Comparison of ENCODE assay signal across 31 cellular contexts in the genomic region with DNA sequence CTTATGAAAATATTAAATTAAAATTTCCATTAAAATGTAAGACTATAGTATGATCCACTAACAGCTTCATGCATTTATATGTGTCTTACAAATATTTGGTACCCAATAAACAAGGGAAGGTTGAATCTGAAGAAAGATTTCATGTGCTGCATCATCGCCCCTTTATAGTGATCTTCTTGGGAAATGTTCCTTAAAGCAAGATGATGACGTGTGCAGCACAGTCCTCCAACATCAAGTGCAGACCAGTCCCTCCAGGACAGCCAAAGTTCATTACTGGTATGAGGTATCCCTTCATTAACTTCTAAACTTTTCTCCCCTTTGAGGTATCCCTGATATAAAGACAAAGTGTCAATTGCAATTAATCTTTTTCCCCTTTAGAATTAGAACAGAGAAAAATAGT.
"Had no signal": no experiment of that assay in that cellular context is flagged by ENCODE, and none has a peak within 500 bp of the region (broad histone marks: within the 10 kb centered on the region; RNA-seq: fewer than 3 reads in every experiment).

No MANE protein-coding gene starts in this region.

- H3K27ac Mint-ChIP-seq: activated CD4-positive, alpha-beta memory T cell treated with anti-CD3 and anti-CD28 coated beads, Interleukin-2, amount 10 ng/mL, durations not matched to agents 7 days and 5 days; activated CD4-positive, alpha-beta T cell treated with anti-CD3 and anti-CD28 coated beads for 36 hours; activated CD8-positive, alpha-beta memory T cell treated with anti-CD3 and anti-CD28 coated beads, Interleukin-2, amount 10 ng/mL, durations not matched to agents 7 days and 5 days; activated naive CD4-positive, alpha-beta T cell treated with anti-CD3 and anti-CD28 coated beads, Interleukin-2, amount 10 ng/mL, durations not matched to agents 7 days and 5 days; activated naive CD8-positive, alpha-beta T cell; T-helper 1 cell treated with Interleukin-12 subunit alpha and Interleukin-12 subunit beta and Interleukin-4 antibody, amounts not matched to agents 30 μg/mL and 1 μg/mL, for 36 hours; T-helper 2 cell treated with Interferon-gamma antibody and Interleukin-4, amounts not matched to agents 5 μg/mL and 100 μg/mL, for 36 hours; WTC11 had no signal

- H3K9ac ChIP-seq: SK-N-SH had no signal

- ATAC-seq: activated CD4-positive, alpha-beta T cell treated with anti-CD3 and anti-CD28 coated beads for 36 hours; activated CD4-positive, CD25-positive, alpha-beta regulatory T cell treated with anti-CD3 and anti-CD28 coated beads, Interleukin-2, amount 50 U/mL, for 24 hours; activated CD8-positive, alpha-beta memory T cell treated with anti-CD3 and anti-CD28 coated beads, Interleukin-2, amount 10 ng/mL, durations not matched to agents 7 days and 5 days had no signal

- H3K27me3 Mint-ChIP-seq: activated CD4-positive, alpha-beta memory T cell treated with anti-CD3 and anti-CD28 coated beads, Interleukin-2, amount 10 ng/mL, durations not matched to agents 7 days and 5 days; activated CD4-positive, alpha-beta T cell treated with anti-CD3 and anti-CD28 coated beads for 36 hours; activated CD8-positive, alpha-beta memory T cell treated with anti-CD3 and anti-CD28 coated beads, Interleukin-2, amount 10 ng/mL, durations not matched to agents 7 days and 5 days; activated naive CD4-positive, alpha-beta T cell treated with anti-CD3 and anti-CD28 coated beads, Interleukin-2, amount 10 ng/mL, durations not matched to agents 7 days and 5 days; activated naive CD8-positive, alpha-beta T cell had no signal

- H3K36me3 ChIP-seq: ascending aorta, cardiac muscle cell, Peyer's patch, SJSA1 had no signal

- H3K4me1 ChIP-seq: ascending aorta, Peyer's patch had no signal

- H3K9me3 Mint-ChIP-seq: activated CD4-positive, alpha-beta memory T cell treated with anti-CD3 and anti-CD28 coated beads, Interleukin-2, amount 10 ng/mL, durations not matched to agents 7 days and 5 days; activated naive CD4-positive, alpha-beta T cell treated with anti-CD3 and anti-CD28 coated beads, Interleukin-2, amount 10 ng/mL, durations not matched to agents 7 days and 5 days; WTC11 had no signal

- H3K4me3 ChIP-seq: ascending aorta, cardiac muscle cell, Peyer's patch, SJSA1 had no signal

- H3K27ac ChIP-seq: ascending aorta, cardiac muscle cell, Peyer's patch, SJSA1 had no signal

- DNase-seq: activated CD4-positive, alpha-beta memory T cell treated with anti-CD3 and anti-CD28 coated beads, Interleukin-2, amount 10 ng/mL, durations not matched to agents 7 days and 5 days; activated CD4-positive, alpha-beta T cell treated with anti-CD3 and anti-CD28 coated beads for 36 hours; activated CD8-positive, alpha-beta memory T cell treated with anti-CD3 and anti-CD28 coated beads for 24 hours; activated CD8-positive, alpha-beta memory T cell treated with anti-CD3 and anti-CD28 coated beads, Interleukin-2, amount 10 ng/mL, durations not matched to agents 7 days and 5 days; activated CD8-positive, alpha-beta memory T cell treated with anti-CD3 and anti-CD28 coated beads, Interleukin-2, amount 50 U/mL, for 48 hours; activated effector memory CD4-positive, alpha-beta T cell treated with Interleukin-2 at 50 U/mL for 16 hours; activated naive CD4-positive, alpha-beta T cell treated with anti-CD3 and anti-CD28 coated beads, Interleukin-2, amount 10 ng/mL, durations not matched to agents 7 days and 5 days; activated T-cell treated with anti-CD3 and anti-CD28 coated beads, Interleukin-2, amount 50 U/mL, for 48 hours; NCI-H1092 treated with DMSO at 0.1 percent for 48 hours; NCI-H146; NCI-H187; NCI-H2029 treated with DMSO at 0.1 percent for 48 hours; NCI-H2107; NCI-H2171; NCI-H510A; NCI-H526; NCI-H748 treated with DMSO at 0.1 percent for 48 hours; NK-92 treated with Interleukin-12 subunit alpha and Interleukin-12 subunit beta, amount 100 ng/mL, for 24 hours; PC-3; Peyer's patch; RPMI8226; SHP77 treated with DMSO at 0.1 percent for 48 hours; SK-N-SH had no signal

- H3K9me3 ChIP-seq: ascending aorta, Peyer's patch, SJSA1, SK-N-SH had no signal

- H3K4me3 Mint-ChIP-seq: activated CD4-positive, alpha-beta memory T cell treated with anti-CD3 and anti-CD28 coated beads, Interleukin-2, amount 10 ng/mL, durations not matched to agents 7 days and 5 days; activated CD4-positive, alpha-beta T cell treated with anti-CD3 and anti-CD28 coated beads for 36 hours; activated CD8-positive, alpha-beta memory T cell treated with anti-CD3 and anti-CD28 coated beads, Interleukin-2, amount 10 ng/mL, durations not matched to agents 7 days and 5 days; activated naive CD4-positive, alpha-beta T cell treated with anti-CD3 and anti-CD28 coated beads, Interleukin-2, amount 10 ng/mL, durations not matched to agents 7 days and 5 days; activated naive CD8-positive, alpha-beta T cell; T-helper 1 cell treated with Interleukin-12 subunit alpha and Interleukin-12 subunit beta and Interleukin-4 antibody, amounts not matched to agents 30 μg/mL and 1 μg/mL, for 36 hours; T-helper 2 cell treated with Interferon-gamma antibody and Interleukin-4, amounts not matched to agents 5 μg/mL and 100 μg/mL, for 36 hours; WTC11 had no signal

- H3K4me1 Mint-ChIP-seq: activated CD4-positive, alpha-beta memory T cell treated with anti-CD3 and anti-CD28 coated beads, Interleukin-2, amount 10 ng/mL, durations not matched to agents 7 days and 5 days; activated CD4-positive, alpha-beta T cell treated with anti-CD3 and anti-CD28 coated beads for 36 hours; activated CD8-positive, alpha-beta memory T cell treated with anti-CD3 and anti-CD28 coated beads, Interleukin-2, amount 10 ng/mL, durations not matched to agents 7 days and 5 days; activated naive CD4-positive, alpha-beta T cell treated with anti-CD3 and anti-CD28 coated beads, Interleukin-2, amount 10 ng/mL, durations not matched to agents 7 days and 5 days had no signal

- H3K27me3 ChIP-seq: ascending aorta, cardiac muscle cell, Peyer's patch, SJSA1 had no signal

- H3K36me3 Mint-ChIP-seq: activated CD8-positive, alpha-beta memory T cell treated with anti-CD3 and anti-CD28 coated beads, Interleukin-2, amount 10 ng/mL, durations not matched to agents 7 days and 5 days; activated naive CD4-positive, alpha-beta T cell treated with anti-CD3 and anti-CD28 coated beads, Interleukin-2, amount 10 ng/mL, durations not matched to agents 7 days and 5 days; activated naive CD8-positive, alpha-beta T cell; WTC11 had no signal
